In the genomic region with DNA sequence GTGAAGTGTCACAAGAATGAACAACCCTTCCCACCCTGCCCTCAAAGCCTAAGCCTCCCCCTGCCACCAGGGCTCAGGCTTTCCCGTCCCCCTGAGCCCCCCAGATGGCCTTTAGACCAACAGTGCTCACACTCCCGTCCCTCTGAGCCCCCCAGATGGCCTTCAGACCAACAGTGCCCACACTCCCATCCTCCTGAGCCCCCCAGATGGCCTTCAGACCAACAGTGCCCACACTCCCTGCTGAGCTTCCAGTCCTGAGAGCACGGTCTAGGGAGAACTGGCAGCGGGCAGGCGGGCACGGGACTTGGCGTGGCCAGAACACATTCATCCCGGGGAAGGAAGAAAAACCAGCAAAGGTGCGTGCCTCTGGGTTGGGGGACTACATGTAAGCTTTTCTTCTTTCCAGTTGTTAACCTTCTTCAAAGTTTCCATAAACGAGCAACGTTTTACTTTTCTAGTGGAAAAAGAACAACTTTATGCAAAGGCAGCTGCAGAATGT, we compare ENCODE assay signal across 1 cellular context.
TF ChIP-seq lines count a peak whose summit lies in the region.

No MANE protein-coding gene starts in this region.

TF ChIP-seq in WTC11, 78 proteins besides CTCF, POLR2A, EP300 and RAD21 (continued from another document):
- TF ChIP-seq NR2C2 (CRISPR knock-in tag; IDR thresholded peaks at IDR 0.05), result no peak
- TF ChIP-seq EMX1 (CRISPR knock-in tag; IDR thresholded peaks at IDR 0.05), result no peak
- TF ChIP-seq PRRX2 (CRISPR knock-in tag; IDR thresholded peaks at IDR 0.05), result no peak
- TF ChIP-seq, protein P1, sequence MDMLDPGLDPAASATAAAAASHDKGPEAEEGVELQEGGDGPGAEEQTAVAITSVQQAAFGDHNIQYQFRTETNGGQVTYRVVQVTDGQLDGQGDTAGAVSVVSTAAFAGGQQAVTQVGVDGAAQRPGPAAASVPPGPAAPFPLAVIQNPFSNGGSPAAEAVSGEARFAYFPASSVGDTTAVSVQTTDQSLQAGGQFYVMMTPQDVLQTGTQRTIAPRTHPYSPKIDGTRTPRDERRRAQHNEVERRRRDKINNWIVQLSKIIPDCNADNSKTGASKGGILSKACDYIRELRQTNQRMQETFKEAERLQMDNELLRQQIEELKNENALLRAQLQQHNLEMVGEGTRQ (CRISPR knock-in tag; IDR thresholded peaks at IDR 0.05), result no peak
- TF ChIP-seq ZNF396 (CRISPR knock-in tag; IDR thresholded peaks at IDR 0.05; ENCODE audit: borderline replicate concordance), result no peak
- TF ChIP-seq ZNF138 (CRISPR knock-in tag; conservative IDR thresholded peaks at IDR 0.05), result no peak
- no peak for TF ChIP-seq SMAD3 (CRISPR knock-in tag; IDR thresholded peaks at IDR 0.05; ENCODE audit: borderline replicate concordance)
- no peak for TF ChIP-seq TEAD4 (CRISPR knock-in tag; IDR thresholded peaks at IDR 0.05)
